In genomic region chr4:134215636-134216340, GRCh38 we compare ENCODE assay signal across 17 cellular contexts. TPM values are rescaled to one million over a fixed set of nuclear protein-coding genes. Genes with fewer than 3 reads are reported as not detected.
"Had no signal": no experiment of that assay in that cellular context is flagged by ENCODE, and none has a peak within 500 bp of the region (broad histone marks: within the 10 kb centered on the region; RNA-seq: fewer than 3 reads in every experiment).

No MANE protein-coding gene starts in this region.

- H3K9me3 ChIP-seq: esophagus muscularis mucosa, neutrophil, testis, upper lobe of left lung had no signal

- H3K4me1 ChIP-seq: esophagus muscularis mucosa, testis, upper lobe of left lung had no signal

- H3K27ac Mint-ChIP-seq: activated B cell treated with CpG ODN at 0.5 μM for 24 hours; activated CD4-positive, alpha-beta memory T cell treated with anti-CD3 and anti-CD28 coated beads for 36 hours; activated naive CD8-positive, alpha-beta T cell treated with anti-CD3 and anti-CD28 coated beads for 36 hours; brain; natural killer cell treated with Interleukin-12 subunit alpha and Interleukin-12 subunit beta and Interleukin-15 and Interleukin-18, amount 100 ng/mL, for 72 hours; stimulated activated effector memory CD8-positive, alpha-beta T cell treated with anti-CD3 and anti-CD28 coated beads, Interleukin-12 subunit alpha, Interleukin-12 subunit beta, amount 100 ng/mL, for 72 hours had no signal

- H3K4me3 Mint-ChIP-seq: activated B cell treated with CpG ODN at 0.5 μM for 24 hours; activated CD4-positive, alpha-beta memory T cell treated with anti-CD3 and anti-CD28 coated beads for 36 hours; activated naive CD8-positive, alpha-beta T cell treated with anti-CD3 and anti-CD28 coated beads for 36 hours; brain; central memory CD8-positive, alpha-beta T cell; natural killer cell treated with Interleukin-12 subunit alpha and Interleukin-12 subunit beta and Interleukin-15 and Interleukin-18, amount 100 ng/mL, for 72 hours; stimulated activated effector memory CD8-positive, alpha-beta T cell treated with anti-CD3 and anti-CD28 coated beads, Interleukin-12 subunit alpha, Interleukin-12 subunit beta, amount 100 ng/mL, for 72 hours had no signal

- H3K27ac ChIP-seq: esophagus muscularis mucosa, neutrophil, testis, upper lobe of left lung had no signal

- ATAC-seq: natural killer cell treated with Interleukin-12 subunit alpha and Interleukin-12 subunit beta and Interleukin-15 and Interleukin-18, amount 100 ng/mL, for 72 hours; sciatic nerve; stimulated activated effector memory CD8-positive, alpha-beta T cell treated with anti-CD3 and anti-CD28 coated beads, Interleukin-12 subunit alpha, Interleukin-12 subunit beta, amount 100 ng/mL, for 72 hours had no signal

- H3K36me3 ChIP-seq: esophagus muscularis mucosa, neutrophil, upper lobe of left lung had no signal

- H3K27me3 ChIP-seq: esophagus muscularis mucosa, neutrophil, testis, upper lobe of left lung had no signal

- H3K27me3 Mint-ChIP-seq: activated B cell treated with CpG ODN at 0.5 μM for 24 hours; activated CD4-positive, alpha-beta memory T cell treated with anti-CD3 and anti-CD28 coated beads for 36 hours; activated naive CD8-positive, alpha-beta T cell treated with anti-CD3 and anti-CD28 coated beads for 36 hours; brain; central memory CD8-positive, alpha-beta T cell; natural killer cell treated with Interleukin-12 subunit alpha and Interleukin-12 subunit beta and Interleukin-15 and Interleukin-18, amount 100 ng/mL, for 72 hours had no signal

- H3K4me1 Mint-ChIP-seq: activated B cell treated with CpG ODN at 0.5 μM for 24 hours; activated naive CD8-positive, alpha-beta T cell treated with anti-CD3 and anti-CD28 coated beads for 36 hours; brain; central memory CD8-positive, alpha-beta T cell; stimulated activated effector memory CD8-positive, alpha-beta T cell treated with anti-CD3 and anti-CD28 coated beads, Interleukin-12 subunit alpha, Interleukin-12 subunit beta, amount 100 ng/mL, for 72 hours had no signal

- H3K4me3 ChIP-seq: esophagus muscularis mucosa, testis, upper lobe of left lung had no signal

- H3K36me3 Mint-ChIP-seq: activated CD4-positive, alpha-beta memory T cell treated with anti-CD3 and anti-CD28 coated beads for 36 hours; activated naive CD8-positive, alpha-beta T cell treated with anti-CD3 and anti-CD28 coated beads for 36 hours; brain; stimulated activated effector memory CD8-positive, alpha-beta T cell treated with anti-CD3 and anti-CD28 coated beads, Interleukin-12 subunit alpha, Interleukin-12 subunit beta, amount 100 ng/mL, for 72 hours had no signal

- DNase-seq: activated B cell treated with CpG ODN at 0.5 μM for 24 hours; activated CD4-positive, alpha-beta memory T cell treated with anti-CD3 and anti-CD28 coated beads for 36 hours; activated CD4-positive, alpha-beta T cell treated with anti-CD3 and anti-CD28 coated beads for 4 hours; activated naive CD8-positive, alpha-beta T cell treated with anti-CD3 and anti-CD28 coated beads for 36 hours; amygdala; cortex of kidney; stimulated activated CD4-positive, alpha-beta T cell treated with anti-CD3 and anti-CD28 coated beads, Interleukin-4, amount 100 ng/mL, for 24 hours; testis; upper lobe of left lung had no signal

RNA-seq across cellular contexts. Expression of gene PABPC4L, which starts 14.2 kb away (rescaled TPM):
- total RNA-seq: activated B cell treated with CpG ODN at 0.5 μM for 24 hours; activated CD4-positive, alpha-beta memory T cell treated with anti-CD3 and anti-CD28 coated beads for 36 hours; activated naive CD8-positive, alpha-beta T cell treated with anti-CD3 and anti-CD28 coated beads for 36 hours; natural killer cell treated with Interleukin-12 subunit alpha and Interleukin-12 subunit beta and Interleukin-15 and Interleukin-18, amount 100 ng/mL, for 72 hours; T-helper 2 cell treated with Interferon-gamma antibody and Interleukin-4, amounts not matched to agents 100 ng/mL and 5 ng/mL, for 36 hours had no signal
